Comparison of ENCODE assay signal across 25 cellular contexts in genomic region chr17:27511154-27511553, GRCh38. TPM values are rescaled to one million over a fixed set of nuclear protein-coding genes. Genes with fewer than 3 reads are reported as not detected.
DNase-seq lines count a peak whose midpoint lies in the region; TF ChIP-seq lines count a peak whose summit lies in the region.
"Had no signal": no experiment of that assay in that cellular context is flagged by ENCODE, and none has a peak within 500 bp of the region (broad histone marks: within the 10 kb centered on the region; RNA-seq: fewer than 3 reads in every experiment).

No MANE protein-coding gene starts in this region.

- H4K20me1 ChIP-seq in H9 (ENCODE audit: control insufficient read depth, insufficient read depth, insufficient read length) (no peaks in the 10 kb centered on the region), PC-9 (ENCODE audit: insufficient read depth) (no peaks in the 10 kb centered on the region)

- H3K18ac ChIP-seq in H9 (ENCODE audit: insufficient read length, low read depth, low read length), result no peak overlapping the region

- TF ChIP-seq CTCF in H9 (conservative IDR thresholded peaks at IDR 0.05) (no peak), PC-9 (conservative IDR thresholded peaks at IDR 0.05) (no peak)

- H3K79me2 ChIP-seq in H9 (ENCODE audit: insufficient read depth, low read length), result no peaks in the 10 kb centered on the region; the same call in 1 of the 2 replicates
- no peaks in the 10 kb centered on the region for H3K79me2 ChIP-seq in PC-9 (ENCODE audit: low read depth)

- no CpG with 5 or more reads among the region's 3 CpGs for WGBS in H9 (ENCODE audit: extremely low coverage, insufficient read length, low lambda C conversion rate)
- WGBS in mesodermal cell (ENCODE audit: insufficient coverage in 2 of 2), 2 experiments, result 100% methylated on average over 1 of the region's 3 CpGs; no CpG with 5 or more reads in 1 of the 2 experiments

- no peak overlapping the region for H3K9ac ChIP-seq in H9 (ENCODE audit: extremely low read depth, insufficient read length, low read length)
- H3K9ac ChIP-seq in rectal smooth muscle tissue (ENCODE audit: low read length), result no peak overlapping the region

- H3K4me1 Mint-ChIP-seq in H9, result peaks cover 58 to 67% of the 10 kb centered on the region in 2 experiments

- no peak overlapping the region for H3K56ac ChIP-seq in H9 (ENCODE audit: insufficient read length, low read depth, low read length)

- H3K9me3 ChIP-seq in H9 (ENCODE audit: control insufficient read depth, low read depth, low read length), result no peaks in the 10 kb centered on the region
- no peaks in the 10 kb centered on the region for H3K9me3 ChIP-seq in mesodermal cell (ENCODE audit: control insufficient read depth, low read length)
- H3K9me3 ChIP-seq in PC-9 (ENCODE audit: insufficient read depth, low read depth), result no peaks in the 10 kb centered on the region
- H3K9me3 ChIP-seq: spleen had no signal

- no peaks in the 10 kb centered on the region for H3K27me3 Mint-ChIP-seq in H9 (ENCODE audit: low read depth)
- H3K27me3 Mint-ChIP-seq: stimulated activated naive B cell treated with anti-CD40 and anti-IgM and Interleukin-4, amounts not matched to agents 10 μg/mL and 1 μg/mL and 100 μg/mL, for 72 hours had no signal

- H4K91ac ChIP-seq in H9 (ENCODE audit: insufficient read length, low read depth, low read length), result no peak overlapping the region

- no peaks in the 10 kb centered on the region for H3K36me3 Mint-ChIP-seq in H9 (ENCODE audit: insufficient read depth in 1 of 3, low read depth in 3 of 3)
- H3K36me3 Mint-ChIP-seq: stimulated activated naive B cell treated with anti-CD40 and anti-IgM and Interleukin-4, amounts not matched to agents 10 μg/mL and 1 μg/mL and 100 μg/mL, for 72 hours had no signal

- H3K23me2 ChIP-seq in H9 (ENCODE audit: insufficient read length, low read depth, low read length, poor library complexity, severe bottlenecking), result no peaks in the 10 kb centered on the region

- H2BK20ac ChIP-seq in H9 (ENCODE audit: low read depth, low read length, poor library complexity, severe bottlenecking), result no peak overlapping the region

- no peaks in the 10 kb centered on the region for H3K79me1 ChIP-seq in H9 (ENCODE audit: insufficient read depth, low read depth, low read length, poor library complexity, severe bottlenecking)

- H3K9me2 ChIP-seq in PC-9 (ENCODE audit: insufficient read depth), result 0 out of 2 replicates have a peak, but pooled peaks cover 4% of the 10 kb centered on the region

- peaks cover 17% of the 10 kb centered on the region; the same call in 1 of the 2 replicates for H3K4me1 ChIP-seq in H9 (ENCODE audit: insufficient read depth, low read length)
- H3K4me1 ChIP-seq in mesodermal cell (ENCODE audit: control insufficient read depth, insufficient read depth, low read length, poor library complexity, severe bottlenecking), result peaks cover 16% of the 10 kb centered on the region
- H3K4me1 ChIP-seq in rectal smooth muscle tissue (ENCODE audit: control insufficient read depth, insufficient read depth, low read length), result peaks cover 32% of the 10 kb centered on the region
- H3K4me1 ChIP-seq in PC-9 (replicated peaks; ENCODE audit: insufficient read depth), result peaks cover 22% of the 10 kb centered on the region

- H3K36me3 ChIP-seq in mesodermal cell (ENCODE audit: control insufficient read depth, insufficient read depth, low read length) (no peaks in the 10 kb centered on the region), rectal smooth muscle tissue (ENCODE audit: control insufficient read depth, insufficient read depth, low read length) (no peaks in the 10 kb centered on the region), PC-9 (ENCODE audit: low read depth) (no peaks in the 10 kb centered on the region)
- H3K36me3 ChIP-seq: spleen had no signal

- no TSS peak for BruUV-seq in PC-9 (replicated peaks; lab: Mats Ljungman, UMichigan)

- H3K27ac Mint-ChIP-seq in H9, result peak overlapping the region; percentile 42 to 83 (median 50); a peak in 5 of 7 replicates
- H3K27ac Mint-ChIP-seq: stimulated activated naive B cell treated with anti-CD40 and anti-IgM and Interleukin-4, amounts not matched to agents 10 μg/mL and 1 μg/mL and 100 μg/mL, for 72 hours had no signal

- no peak overlapping the region for H2BK120ac ChIP-seq in H9 (ENCODE audit: low read depth, low read length, poor library complexity, severe bottlenecking)

- H2AK5ac ChIP-seq in H9 (ENCODE audit: insufficient read length, low read length), result no peak overlapping the region

- H3K23ac ChIP-seq in H9 (ENCODE audit: insufficient read length, low read depth, low read length), result no peak overlapping the region

- POLR2A ChIA-PET in PC-9 (lab: Charles Lee; ENCODE audit: unreplicated experiment), result no interaction called here

- CTCF ChIA-PET in PC-9 (lab: Charles Lee), result no interaction called here

- H3K4ac ChIP-seq in H9 (ENCODE audit: low read depth, low read length), result no peak overlapping the region

- H3K9me3 Mint-ChIP-seq in H9, result no peaks in the 10 kb centered on the region; a peak in 1 of 5 replicates
- H3K9me3 Mint-ChIP-seq: stimulated activated naive B cell treated with anti-CD40 and anti-IgM and Interleukin-4, amounts not matched to agents 10 μg/mL and 1 μg/mL and 100 μg/mL, for 72 hours had no signal

- H2BK5ac ChIP-seq in H9 (ENCODE audit: insufficient read length, low read length), result no peak overlapping the region

- H3K4me3 ChIP-seq in mesodermal cell (ENCODE audit: extremely low read depth, insufficient read depth, low read length, poor library complexity, severe bottlenecking), result no peak overlapping the region
- H3K4me3 ChIP-seq in rectal smooth muscle tissue (ENCODE audit: low read length), result no peak overlapping the region
- no peak overlapping the region for H3K4me3 ChIP-seq in PC-9
- H3K4me3 ChIP-seq: SK-N-MC, spleen had no signal

- intact Hi-C loops in PC-9 (cut with micrococcal nuclease; ENCODE audit: unreplicated experiment), result no loop called here

- H2AFZ ChIP-seq in H9 (ENCODE audit: low read length) (no peak overlapping the region), PC-9 (no peak overlapping the region)

- no peak overlapping the region for H3K4me2 ChIP-seq in H9 (ENCODE audit: insufficient read depth, insufficient read length, low read length)
- H3K4me2 ChIP-seq in PC-9, result no peak overlapping the region

- no peak overlapping the region for H4K5ac ChIP-seq in H9 (ENCODE audit: insufficient read length, low read depth, low read length)

- H3K14ac ChIP-seq in H9 (ENCODE audit: insufficient read depth, low read length), result no peak overlapping the region; the same call in 1 of the 2 replicates

- no peak overlapping the region for H2BK15ac ChIP-seq in H9 (ENCODE audit: low read depth, low read length)

- H3K4me3 Mint-ChIP-seq in H9, result no peak overlapping the region
- H3K4me3 Mint-ChIP-seq: stimulated activated naive B cell treated with anti-CD40 and anti-IgM and Interleukin-4, amounts not matched to agents 10 μg/mL and 1 μg/mL and 100 μg/mL, for 72 hours had no signal

- H3K27me3 ChIP-seq in H9 (ENCODE audit: insufficient read depth, low read length) (no peaks in the 10 kb centered on the region), rectal smooth muscle tissue (ENCODE audit: control insufficient read depth, insufficient read depth, low read length) (no peaks in the 10 kb centered on the region), PC-9 (ENCODE audit: insufficient read depth, low read depth) (no peaks in the 10 kb centered on the region)
- H3K27me3 ChIP-seq: spleen had no signal

- no peak overlapping the region for H3T11ph ChIP-seq in H9 (ENCODE audit: low read length)

- no peak for DNase-seq in H9
- DNase-seq in cerebellar nuclear complex (lab: John Stamatoyannopoulos, UW), result no peak
- no peak for DNase-seq in 8988T
- DNase-seq in PC-9, result no peak
- no peak for DNase-seq in NCI-H187 treated with DMSO at 0.1 percent for 48 hours (lab: John Stamatoyannopoulos, UW)
- DNase-seq: activated CD4-positive, alpha-beta T cell treated with anti-CD3 and anti-CD28 coated beads, Interleukin-2, amount 50 U/mL, for 4 hours; activated CD8-positive, alpha-beta memory T cell treated with anti-CD3 and anti-CD28 coated beads, Interleukin-2, amount 50 U/mL, for 4 hours; activated effector memory CD4-positive, alpha-beta T cell treated with anti-CD3 and anti-CD28 coated beads, Interleukin-2, amount 50 U/mL, for 16 hours; dermis blood vessel endothelial cell; EL; H7; Kasumi-1; MV-4-11; NCI-H1694 treated with DMSO at 0.1 percent for 48 hours; NCI-H69; RPMI8226; spleen; stimulated activated CD4-positive, alpha-beta T cell treated with anti-CD3 and anti-CD28 coated beads, Interleukin-2, amount 100 ng/mL, for 48 hours; stimulated activated naive B cell treated with anti-CD40 and anti-IgM and Interleukin-4, amounts not matched to agents 10 μg/mL and 1 μg/mL and 100 μg/mL, for 72 hours; T-helper 2 cell had no signal

- no peak overlapping the region for H2BK12ac ChIP-seq in H9 (ENCODE audit: insufficient read length, low read depth, low read length)

- no peak overlapping the region for H4K8ac ChIP-seq in H9 (replicated peaks; ENCODE audit: insufficient read length, low read depth, low read length)

- H3F3A ChIP-seq in PC-9 (ENCODE audit: insufficient read depth, low read depth), result peaks cover 9% of the 10 kb centered on the region

- H3K27ac ChIP-seq in H9 (ENCODE audit: insufficient read length, low read depth, low read length) (no peak overlapping the region), angular gyrus (ENCODE audit: low read depth, low read length) (peak overlapping the region; percentile 62), mesodermal cell (ENCODE audit: low read depth, low read length, severe bottlenecking) (peak overlapping the region; percentile 30), rectal smooth muscle tissue (ENCODE audit: low read depth, low read length) (peak overlapping the region; percentile 4), PC-9 (no peak overlapping the region)
- H3K27ac ChIP-seq: SK-N-MC, spleen, VCaP had no signal

RNA-seq across cellular contexts. Expression of gene KSR1, which starts 54.9 kb away (rescaled TPM):
- 43.5 and 44.9 TPM in 2 replicates for total RNA-seq in H9 (2021)
- 37.3 TPM for polyA plus RNA-seq in mesodermal cell (2013, experiment 1 of 2)
- polyA plus RNA-seq in mesodermal cell (2013, experiment 2 of 2), result 34.7 TPM
- 19.1 and 24.6 TPM in 2 replicates for total RNA-seq in PC-9 (2021)

Comparison
In these comparisons a context has a peak if more than half of its experiments do, and no peak if none do; other contexts are left out.
1. H3K27ac ChIP-seq: peak in angular gyrus (single experiment), mesodermal cell (single experiment) and rectal smooth muscle tissue (single experiment); none in H9 (single experiment) and PC-9 (single experiment).